Comparison of ENCODE assay signal across 8 cellular contexts in genomic region chr14:21860172-21860571, GRCh38.
DNase-seq lines count a peak whose midpoint lies in the region; ATAC-seq, FAIRE-seq and TF ChIP-seq lines count a peak whose summit lies in the region.

No MANE protein-coding gene starts in this region.

- TF ChIP-seq RAD21 in H1 (IDR thresholded peaks at IDR 0.05 in 1 of 2, conservative IDR thresholded peaks at IDR 0.05 in 1 of 2; ENCODE audit: low read depth in 2 of 2, low read length in 2 of 2) = peak; percentile 33 to 50; a peak in 3 of 4 replicates

- CTCF ChIA-PET in MCF 10A (lab: Yijun Ruan, JAX) = interaction anchor here (1.6 kb wide), 1 partner anchor 58 kb away, joined by 7 read pairs; no protein-coding TSS in a partner anchor
- CTCF ChIA-PET in H1 (lab: Charles Lee; ENCODE audit: partially characterized antibody) = interaction anchor here (0.7 to 8.1 kb wide), 10 partner anchors 8 to 995 kb away, joined by 3 to 62 read pairs (median 6); no protein-coding TSS in a partner anchor

- H3K9me3 ChIP-seq in breast epithelium (no peaks in the 10 kb centered on the region), SJCRH30 (replicated peaks) (no peaks in the 10 kb centered on the region), H1 (ENCODE audit: insufficient read depth in 2 of 2, low read depth in 1 of 2, low read length in 1 of 2) (no peaks in the 10 kb centered on the region)

- H4K20me1 ChIP-seq in H1 (replicated peaks in 1 of 2; ENCODE audit: control insufficient read depth in 1 of 2, insufficient read depth in 2 of 2, low read length in 2 of 2) = no peaks in the 10 kb centered on the region

- H3K9ac ChIP-seq in H1 (replicated peaks in 1 of 4; ENCODE audit: extremely low read depth in 1 of 4, low read depth in 3 of 4, low read length in 3 of 4) = no peak overlapping the region

- H3K36me3 Mint-ChIP-seq in MCF 10A (ENCODE audit: insufficient read depth, unreplicated experiment) = no peaks in the 10 kb centered on the region

- no TSS peak for BruUV-seq in MCF 10A (replicated peaks; lab: Mats Ljungman, UMichigan)

- H4K8ac ChIP-seq in H1 (ENCODE audit: extremely low read depth, insufficient read depth, low read length) = no peak overlapping the region

- H3K9me3 Mint-ChIP-seq in MCF 10A (ENCODE audit: unreplicated experiment) = no peaks in the 10 kb centered on the region
- no peaks in the 10 kb centered on the region for H3K9me3 Mint-ChIP-seq in stimulated activated naive CD8-positive, alpha-beta T cell treated with anti-CD3 and anti-CD28 coated beads, Interleukin-15, amount 100 ng/mL, for 72 hours

- H3K4me1 Mint-ChIP-seq in MCF 10A (ENCODE audit: insufficient read depth, unreplicated experiment) = no peaks in the 10 kb centered on the region
- no peaks in the 10 kb centered on the region for H3K4me1 Mint-ChIP-seq in stimulated activated naive CD8-positive, alpha-beta T cell treated with anti-CD3 and anti-CD28 coated beads, Interleukin-15, amount 100 ng/mL, for 72 hours

- no peak overlapping the region for H2AFZ ChIP-seq in H1 (ENCODE audit: low read length)

- H3K27me3 Mint-ChIP-seq in MCF 10A (ENCODE audit: insufficient read depth, unreplicated experiment) = peaks cover 89% of the 10 kb centered on the region
- no peaks in the 10 kb centered on the region for H3K27me3 Mint-ChIP-seq in stimulated activated naive CD8-positive, alpha-beta T cell treated with anti-CD3 and anti-CD28 coated beads, Interleukin-15, amount 100 ng/mL, for 72 hours

- H2AK5ac ChIP-seq in H1 (ENCODE audit: low read depth, low read length) = no peak overlapping the region

- POLR2A ChIA-PET in MCF 10A (lab: Yijun Ruan, JAX) = no interaction called here
- POLR2A ChIA-PET in H1 (lab: Charles Lee; ENCODE audit: partially characterized antibody) = no interaction called here

- DNase-seq in MCF 10A (ENCODE audit: unreplicated experiment) (peak; percentile 43), breast epithelium (ENCODE audit: low spot score in 2 of 2) (no peak), SJCRH30 (peak; percentile 11 to 52), H1 (ENCODE audit: low read depth in 1 of 2, low spot score in 2 of 2) (peak in 1 of 2 experiments; percentile 67), NCI-H2029 (lab: John Stamatoyannopoulos, UW) (no peak), NCI-H345 (lab: John Stamatoyannopoulos, UW) (no peak), GOT3 (lab: John Stamatoyannopoulos, UW) (no peak)
- peak in 1 of 2 donors; percentile 32 for DNase-seq in stimulated activated naive CD8-positive, alpha-beta T cell treated with anti-CD3 and anti-CD28 coated beads, Interleukin-15, amount 100 ng/mL, for 72 hours

- WGBS in H1 (ENCODE audit: extremely low coverage in 1 of 2, insufficient coverage in 1 of 2, insufficient read length in 1 of 2, insufficient replicate concordance in 2 of 2, low coverage in 1 of 2, low lambda C conversion rate in 2 of 2, missing lambda C conversion rate in 1 of 2), 2 experiments = 71% methylated on average over 3 of the region's 3 CpGs; no CpG with 5 or more reads in 1 of the 2 experiments

- H2BK120ac ChIP-seq in H1 (replicated peaks; ENCODE audit: low read depth, low read length) = no peak overlapping the region

- H3K27ac Mint-ChIP-seq in MCF 10A (ENCODE audit: low read depth, unreplicated experiment) = no peak overlapping the region
- H3K27ac Mint-ChIP-seq in stimulated activated naive CD8-positive, alpha-beta T cell treated with anti-CD3 and anti-CD28 coated beads, Interleukin-15, amount 100 ng/mL, for 72 hours = no peak overlapping the region

- intact Hi-C loops in MCF 10A (cut with micrococcal nuclease) = no loop called here
- intact Hi-C loops in breast epithelium (cut with DNase I; ENCODE audit: low total_unique reads) = no loop called here

- no peak overlapping the region for H3K4ac ChIP-seq in H1 (replicated peaks; ENCODE audit: insufficient read length, low read depth, low read length)

- no peak overlapping the region for H2BK20ac ChIP-seq in H1 (ENCODE audit: low read length)

- H3K56ac ChIP-seq in H1 (replicated peaks; ENCODE audit: insufficient read length, low read depth, low read length) = no peak overlapping the region

- H4K5ac ChIP-seq in H1 (ENCODE audit: insufficient read length, low read depth, low read length) = no peak overlapping the region

- FAIRE-seq in H1 (lab: Jason Lieb, UNC) = peak; percentile 88

- ATAC-seq in stimulated activated naive CD8-positive, alpha-beta T cell treated with anti-CD3 and anti-CD28 coated beads, Interleukin-15, amount 100 ng/mL, for 72 hours = peak; percentile 61

- no peak overlapping the region for H3K4me3 Mint-ChIP-seq in MCF 10A (ENCODE audit: unreplicated experiment)
- H3K4me3 Mint-ChIP-seq in stimulated activated naive CD8-positive, alpha-beta T cell treated with anti-CD3 and anti-CD28 coated beads, Interleukin-15, amount 100 ng/mL, for 72 hours = peak overlapping the region; percentile 2 to 55

- no peak for TF ChIP-seq EP300 in H1 (IDR thresholded peaks at IDR 0.05; ENCODE audit: borderline replicate concordance in 1 of 2, low read depth in 2 of 2, low read length in 2 of 2)

- no peak overlapping the region for H3K27ac ChIP-seq in breast epithelium
- no peak overlapping the region for H3K27ac ChIP-seq in SJCRH30
- H3K27ac ChIP-seq in H1 (ENCODE audit: low read depth, low read length) = no peak overlapping the region

- no peak overlapping the region for H2BK15ac ChIP-seq in H1 (ENCODE audit: low read length)

- H3K27me3 ChIP-seq in breast epithelium (no peaks in the 10 kb centered on the region), SJCRH30 (0 out of 2 replicates have a peak, but pooled peaks cover 2% of the 10 kb centered on the region), H1 (replicated peaks in 1 of 4; ENCODE audit: control insufficient read depth in 3 of 4, extremely low read depth in 1 of 4, insufficient read depth in 3 of 4, low read length in 3 of 4) (no peaks in the 10 kb centered on the region)

- H3K79me1 ChIP-seq in H1 (ENCODE audit: low read depth, low read length) = no peaks in the 10 kb centered on the region

- TF ChIP-seq CTCF in MCF 10A (IDR thresholded peaks at IDR 0.05; ENCODE audit: unreplicated experiment) = peak; percentile 49
- no peak for TF ChIP-seq CTCF in breast epithelium (IDR thresholded peaks at IDR 0.05)
- peak in 2 of 3 experiments; percentile 56 to 66; a peak in 3 of 4 replicates for TF ChIP-seq CTCF in H1 (IDR thresholded peaks at IDR 0.05; ENCODE audit: control extremely low read depth in 1 of 3, insufficient read depth in 1 of 3, low read depth in 1 of 3, low read length in 3 of 3)

- H2BK12ac ChIP-seq in H1 (ENCODE audit: low read depth, low read length) = no peak overlapping the region

- no peaks in the 10 kb centered on the region for H3K79me2 ChIP-seq in H1 (ENCODE audit: control insufficient read depth in 1 of 2, insufficient read depth in 2 of 2, low read length in 2 of 2)

- H3K23ac ChIP-seq in H1 (ENCODE audit: insufficient read length) = no peak overlapping the region

- no peak overlapping the region for H3K14ac ChIP-seq in H1 (ENCODE audit: insufficient read length)

- TF ChIP-seq POLR2A in breast epithelium (IDR thresholded peaks at IDR 0.05) = no peak
- TF ChIP-seq POLR2A in H1 (IDR thresholded peaks at IDR 0.05; ENCODE audit: control extremely low read depth in 1 of 2, low read depth in 2 of 2, low read length in 2 of 2) = no peak

- no peak overlapping the region for H4K91ac ChIP-seq in H1 (replicated peaks; ENCODE audit: insufficient read length, low read length)

- H3K36me3 ChIP-seq in breast epithelium = no peaks in the 10 kb centered on the region
- no peaks in the 10 kb centered on the region for H3K36me3 ChIP-seq in SJCRH30
- H3K36me3 ChIP-seq in H1 (ENCODE audit: control insufficient read depth in 2 of 4, insufficient read depth in 4 of 4, low read length in 3 of 4) = no peaks in the 10 kb centered on the region

- H3K18ac ChIP-seq in H1 (ENCODE audit: extremely low read depth, low read length) = no peak overlapping the region

- H3K4me1 ChIP-seq in breast epithelium (no peaks in the 10 kb centered on the region), SJCRH30 (no peaks in the 10 kb centered on the region), H1 (replicated peaks in 1 of 4; ENCODE audit: control insufficient read depth in 3 of 4, insufficient read depth in 4 of 4, low read length in 3 of 4) (no peaks in the 10 kb centered on the region)

- no peak overlapping the region for H2BK5ac ChIP-seq in H1 (ENCODE audit: low read depth, low read length)

- no peaks in the 10 kb centered on the region for H3K23me2 ChIP-seq in H1 (ENCODE audit: low read depth, low read length)

- H3K4me2 ChIP-seq in H1 (ENCODE audit: insufficient read depth in 1 of 2, low read depth in 2 of 2, low read length in 2 of 2) = no peak overlapping the region

- H3K4me3 ChIP-seq in breast epithelium (no peak overlapping the region), SJCRH30 (no peak overlapping the region), H1 (ENCODE audit: extremely low read depth in 1 of 4, insufficient read depth in 2 of 4, low read depth in 3 of 4, low read length in 4 of 4) (no peak overlapping the region)

TF ChIP-seq in H1, 55 proteins besides CTCF, POLR2A, EP300 and RAD21:
- TF ChIP-seq TBP (IDR thresholded peaks at IDR 0.05; ENCODE audit: low read depth, low read length) (no peak), RBBP5 (IDR thresholded peaks at IDR 0.05; ENCODE audit: borderline replicate concordance, low read depth, low read length) (no peak), CTBP2 (IDR thresholded peaks at IDR 0.05; ENCODE audit: borderline replicate concordance, insufficient read depth, insufficient read length, low read length) (no peak)

Comparison
In these comparisons a context has a peak if more than half of its experiments do, and no peak if none do; other contexts are left out.
1. DNase-seq: peak in MCF 10A (single experiment) and SJCRH30 (2 of 2); none in breast epithelium (0 of 2), NCI-H2029 (single experiment), NCI-H345 (single experiment) and GOT3 (single experiment).
2. CTCF ChIP-seq: peak in MCF 10A (single experiment) and H1 (2 of 3); none in breast epithelium (0 of 3).